In the genomic region with DNA sequence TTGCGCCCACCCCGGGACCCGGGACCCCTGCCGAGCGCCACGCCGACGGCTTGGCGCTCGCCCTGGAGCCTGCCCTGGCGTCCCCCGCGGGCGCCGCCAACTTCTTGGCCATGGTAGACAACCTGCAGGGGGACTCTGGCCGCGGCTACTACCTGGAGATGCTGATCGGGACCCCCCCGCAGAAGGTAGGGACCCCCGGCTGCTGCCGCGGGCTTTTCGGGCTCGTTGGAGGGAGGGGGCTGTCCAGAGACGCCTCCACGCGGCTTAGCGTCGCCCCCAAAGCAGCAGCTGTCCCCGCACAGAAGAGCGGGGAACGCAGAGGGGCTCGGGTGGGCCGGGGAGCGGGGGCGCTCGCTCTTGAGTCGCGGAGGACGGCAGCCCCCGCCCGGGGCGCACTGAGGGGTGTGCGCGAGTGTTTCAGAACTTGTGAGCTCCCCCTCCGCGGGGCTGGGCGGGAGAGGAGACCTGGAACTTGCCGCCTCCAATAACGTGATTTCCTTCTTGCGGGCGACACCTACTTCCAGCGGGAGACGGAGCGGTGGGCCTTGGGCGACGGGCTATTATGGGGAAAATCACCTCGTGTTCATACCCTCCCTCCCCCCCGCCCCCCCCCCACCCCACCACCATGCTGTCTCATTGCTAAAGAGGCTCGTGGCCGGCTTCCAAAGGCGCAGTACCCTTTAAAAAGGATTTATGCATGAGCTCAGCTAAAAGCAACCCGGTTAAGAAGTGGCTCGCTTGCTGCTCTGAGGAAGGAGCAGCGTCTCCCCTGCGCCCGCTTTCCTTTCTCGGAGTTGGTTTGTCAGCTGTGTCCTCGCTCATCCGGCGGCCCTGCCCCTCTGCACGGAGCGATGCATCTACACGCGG, we compare ENCODE assay signal across 8 cellular contexts. TPM values are rescaled to one million over a fixed set of nuclear protein-coding genes. Genes with fewer than 3 reads are reported as not detected.
A peak's percentile ranks its signal among the peaks of the same experiment; 100 is the strongest.
DNase-seq lines count a peak whose midpoint lies in the region; ATAC-seq and TF ChIP-seq lines count a peak whose summit lies in the region.

No MANE protein-coding gene starts in this region.

- no peaks in the 10 kb centered on the region for H3K36me3 Mint-ChIP-seq in activated naive CD8-positive, alpha-beta T cell treated with anti-CD3 and anti-CD28 coated beads for 36 hours
- peaks cover 3% of the 10 kb centered on the region for H3K36me3 Mint-ChIP-seq in osteocyte (ENCODE audit: unreplicated experiment)

- H3K4me1 ChIP-seq in DND-41 (ENCODE audit: insufficient read depth, low read length) (peaks cover 18% of the 10 kb centered on the region), heart right ventricle (peaks cover 0 to 49% (median 31%) of the 10 kb centered on the region in 9 donors)

- H3K4me2 ChIP-seq in DND-41 (ENCODE audit: insufficient read depth, low read length), result peak overlapping the region; percentile 75

- H3K9me3 Mint-ChIP-seq in activated naive CD8-positive, alpha-beta T cell treated with anti-CD3 and anti-CD28 coated beads for 36 hours, result no peaks in the 10 kb centered on the region
- no peaks in the 10 kb centered on the region for H3K9me3 Mint-ChIP-seq in osteocyte (ENCODE audit: unreplicated experiment)

- H3K27me3 ChIP-seq in DND-41 (ENCODE audit: insufficient read depth, low read length, poor library complexity), result peaks cover 74% of the 10 kb centered on the region
- no peaks in the 10 kb centered on the region for H3K27me3 ChIP-seq in MG63
- H3K27me3 ChIP-seq in heart right ventricle, result peaks cover 0 to 40% (median 0%) of the 10 kb centered on the region in 7 donors

- H3K79me2 ChIP-seq in DND-41 (ENCODE audit: insufficient read depth, low read length), result no peaks in the 10 kb centered on the region

- H3K9me3 ChIP-seq in DND-41 (ENCODE audit: insufficient read depth, low read length, severe bottlenecking) (no peaks in the 10 kb centered on the region), MG63 (no peaks in the 10 kb centered on the region), heart right ventricle (no peaks in the 10 kb centered on the region)

- H3K27ac ChIP-seq in DND-41 (ENCODE audit: low read length), result no peak overlapping the region
- H3K27ac ChIP-seq in heart right ventricle, result peak overlapping the region; percentile 84 to 97 (median 94)

- H2AFZ ChIP-seq in DND-41 (ENCODE audit: low read depth, low read length), result peak overlapping the region; percentile 53

- TF ChIP-seq CTCF in DND-41 (IDR thresholded peaks at IDR 0.05; ENCODE audit: borderline replicate concordance, extremely low read depth, low read length, poor library complexity, severe bottlenecking) (no peak), heart right ventricle (IDR thresholded peaks at IDR 0.05) (no peak), osteocyte (IDR thresholded peaks at IDR 0.05) (no peak)

- H3K27me3 Mint-ChIP-seq in activated naive CD8-positive, alpha-beta T cell treated with anti-CD3 and anti-CD28 coated beads for 36 hours, result peaks cover 66% of the 10 kb centered on the region
- peaks cover 2% of the 10 kb centered on the region for H3K27me3 Mint-ChIP-seq in osteocyte (ENCODE audit: unreplicated experiment)

- H3K4me1 Mint-ChIP-seq in activated naive CD8-positive, alpha-beta T cell treated with anti-CD3 and anti-CD28 coated beads for 36 hours, result peaks cover 5% of the 10 kb centered on the region
- peaks cover 20% of the 10 kb centered on the region for H3K4me1 Mint-ChIP-seq in osteocyte (ENCODE audit: unreplicated experiment)

- no peak overlapping the region for H3K27ac Mint-ChIP-seq in activated naive CD8-positive, alpha-beta T cell treated with anti-CD3 and anti-CD28 coated beads for 36 hours
- peak overlapping the region; percentile 70 for H3K27ac Mint-ChIP-seq in osteocyte (ENCODE audit: unreplicated experiment)

- H3K36me3 ChIP-seq in DND-41 (ENCODE audit: insufficient read depth, low read length) (no peaks in the 10 kb centered on the region), MG63 (peaks cover 34% of the 10 kb centered on the region), heart right ventricle (peaks cover 0 to 9% (median 0%) of the 10 kb centered on the region in 9 donors)

- H4K20me1 ChIP-seq in DND-41 (ENCODE audit: insufficient read depth, low read length), result peaks cover 7% of the 10 kb centered on the region

- DNase-seq in DND-41 (peak; percentile 58), MG63 (peak; percentile 79), heart right ventricle (peak; percentile 45 to 48), osteocyte (ENCODE audit: extremely low spot score, unreplicated experiment) (no peak), NCI-H2171 treated with DMSO at 0.1 percent for 48 hours (lab: John Stamatoyannopoulos, UW) (no peak), GF-D8 (lab: John Stamatoyannopoulos, UW) (no peak)
- peak; percentile 4 for DNase-seq in activated naive CD8-positive, alpha-beta T cell treated with anti-CD3 and anti-CD28 coated beads for 36 hours

- ATAC-seq in DND-41 (ENCODE audit: insufficient read depth, low read depth), result peak; percentile 51
- peak in 7 of 8 donors; percentile 9 to 48 (median 36) for ATAC-seq in heart right ventricle
- no peak for ATAC-seq in GM19397 (IDR thresholded peaks at IDR 0.05; ENCODE audit: unreplicated experiment)

- intact Hi-C loops in heart right ventricle (cut with DNase I), result loop anchor here in 1 of 10 donors (10.0 kb wide), 1 partner anchor 256 kb away; a partner anchor contains a TSS

- H3K4me3 ChIP-seq in DND-41 (ENCODE audit: low read depth in 1 of 2, low read length in 2 of 2) (peak overlapping the region; percentile 15 to 55; a peak in 3 of 4 replicates), MG63 (peak overlapping the region; percentile 93), heart right ventricle (peak overlapping the region; percentile 69 to 90 (median 87))

- H3K4me3 Mint-ChIP-seq in activated naive CD8-positive, alpha-beta T cell treated with anti-CD3 and anti-CD28 coated beads for 36 hours, result peak overlapping the region; percentile 67
- peak overlapping the region; percentile 84 for H3K4me3 Mint-ChIP-seq in osteocyte (ENCODE audit: unreplicated experiment)

- WGBS in heart right ventricle, 2 donors, result 0% methylated on average over 71 to 75 of the region's 75 CpGs

- peak overlapping the region; percentile 51; the same call in 1 of the 2 replicates for H3K9ac ChIP-seq in DND-41 (ENCODE audit: low read depth, low read length)

RNA-seq across cellular contexts. Expression of a gene that starts 0.7 kb away (rescaled TPM):
- 211 and 220 TPM in 2 replicates for total RNA-seq in MG63 (2014; rRNA removed; shearing (Covaris generic); ENCODE audit: low replicate concordance)
- 1 to 10 TPM; 1.8 to 2.0 TPM for total RNA-seq in activated naive CD8-positive, alpha-beta T cell treated with anti-CD3 and anti-CD28 coated beads for 36 hours
- 10 to 100 TPM; 11.2 to 36.5 (median 15.1) TPM for total RNA-seq in heart right ventricle
- polyA plus RNA-seq in heart right ventricle, result 10 to 100 TPM in 1 of 2 donors, 1 to 10 TPM in 1; 4.5 to 19.7 TPM
- total RNA-seq in osteocyte, result 49.5 and 55.4 TPM in 2 replicates

Comparison
In these comparisons a context has a peak if more than half of its experiments do, and no peak if none do; other contexts are left out.
1. DNase-seq: peak in DND-41 (single experiment), MG63 (single experiment), activated naive CD8-positive, alpha-beta T cell treated with anti-CD3 and anti-CD28 coated beads for 36 hours (single experiment) and heart right ventricle (2 of 2); none in osteocyte (single experiment), NCI-H2171 treated with DMSO at 0.1 percent for 48 hours (single experiment) and GF-D8 (single experiment).
2. H3K4me3 ChIP-seq: peak in every context shown above with its lines; median percentile 93 in MG63; 87 in heart right ventricle; 35 in DND-41.
3. RNA of a gene that starts 0.7 kb away (total RNA-seq): 211 to 220 TPM in MG63, 49.5 to 55.4 TPM in osteocyte and 11.2 to 36.5 TPM in heart right ventricle; 1.8 to 2.0 TPM in activated naive CD8-positive, alpha-beta T cell treated with anti-CD3 and anti-CD28 coated beads for 36 hours; every median in the first group is over 4 times any median in the second.